Comparison of ENCODE assay signal across 8 cellular contexts in genomic region chr7:121278120-121279021, GRCh38. TPM values are rescaled to one million over a fixed set of nuclear protein-coding genes. Genes with fewer than 3 reads are reported as not detected.
DNase-seq lines count a peak whose midpoint lies in the region; ATAC-seq and TF ChIP-seq lines count a peak whose summit lies in the region.

No MANE protein-coding gene starts in this region.

- H4K20me1 ChIP-seq in HCT116 (ENCODE audit: insufficient read depth), result no peaks in the 10 kb centered on the region

- H3K4me3 Mint-ChIP-seq in activated T-helper 1 cell treated with anti-CD3 and anti-CD28 coated beads, Interleukin-12 subunit alpha, Interleukin-12 subunit beta, Interleukin-2, Interleukin-4 antibody, amounts not matched to agents 30 ng/mL and 10 ng/mL and 1 ng/mL, durations not matched to agents 14 hours and 24 hours and 36 hours, result no peak overlapping the region

- H3K4me2 ChIP-seq in HCT116 (ENCODE audit: low read length), result peak overlapping the region; percentile 72

- H3K9me2 ChIP-seq in HCT116 (ENCODE audit: insufficient read depth), result no peaks in the 10 kb centered on the region

- H3K9me3 ChIP-seq in HCT116 (ENCODE audit: control insufficient read depth in 1 of 2, insufficient read depth in 1 of 2, low read depth in 1 of 2, low read length in 2 of 2), result no peaks in the 10 kb centered on the region
- H3K9me3 ChIP-seq in vagina, result no peaks in the 10 kb centered on the region

- H3K79me2 ChIP-seq in HCT116 (ENCODE audit: insufficient read depth, low read length), result no peaks in the 10 kb centered on the region

- DNase-seq in HCT116 (ENCODE audit: low read depth, low spot score) (no peak), NCI-H748 (lab: John Stamatoyannopoulos, UW; ENCODE audit: unreplicated experiment) (peak; percentile 51), hepatic stellate cell (ENCODE audit: low spot score) (peak; percentile 24), vagina (ENCODE audit: extremely low spot score in 2 of 2) (no peak), KBM-7 (no peak), SHP77 (lab: John Stamatoyannopoulos, UW) (no peak)
- no peak for DNase-seq in activated T-helper 1 cell treated with anti-CD3 and anti-CD28 coated beads, Interleukin-12 subunit alpha, Interleukin-12 subunit beta, Interleukin-2, Interleukin-4 antibody, amounts not matched to agents 30 ng/mL and 10 ng/mL and 1 ng/mL, durations not matched to agents 14 hours and 24 hours and 36 hours (ENCODE audit: low spot score)

- peaks cover 51 to 64% of the 10 kb centered on the region in 2 experiments for H3K4me1 ChIP-seq in HCT116 (ENCODE audit: control insufficient read depth in 1 of 2, insufficient read depth in 2 of 2, low read length in 2 of 2)
- peaks cover 11% of the 10 kb centered on the region for H3K4me1 ChIP-seq in vagina

- TF ChIP-seq CTCF in HCT116 (IDR thresholded peaks at IDR 0.05 in 2 of 3, conservative IDR thresholded peaks at IDR 0.05 in 1 of 3; ENCODE audit: borderline replicate concordance in 1 of 3, insufficient read depth in 1 of 3, low read depth in 2 of 3, low read length in 2 of 3), result no peak
- TF ChIP-seq CTCF in vagina (IDR thresholded peaks at IDR 0.05), result no peak

- peaks cover 0 to 4% of the 10 kb centered on the region in 2 experiments; a peak in 1 of 4 replicates for H3K36me3 ChIP-seq in HCT116 (ENCODE audit: control insufficient read depth in 1 of 2, insufficient read depth in 2 of 2, low read length in 2 of 2)
- no peaks in the 10 kb centered on the region for H3K36me3 ChIP-seq in vagina

- TF ChIP-seq RAD21 in HCT116 (IDR thresholded peaks at IDR 0.05; ENCODE audit: low read depth), result 0 out of 2 replicates have a peak, but pooled peaks have one; percentile 9

- POLR2A ChIA-PET in HCT116 (lab: Charles Lee), result no interaction called here

- no peak overlapping the region for H3K27ac Mint-ChIP-seq in activated T-helper 1 cell treated with anti-CD3 and anti-CD28 coated beads, Interleukin-12 subunit alpha, Interleukin-12 subunit beta, Interleukin-2, Interleukin-4 antibody, amounts not matched to agents 30 ng/mL and 10 ng/mL and 1 ng/mL, durations not matched to agents 14 hours and 24 hours and 36 hours

- H3K9ac ChIP-seq in HCT116 (ENCODE audit: low read length), result peak overlapping the region; percentile 55

- no peaks in the 10 kb centered on the region for H3K36me3 Mint-ChIP-seq in activated T-helper 1 cell treated with anti-CD3 and anti-CD28 coated beads, Interleukin-12 subunit alpha, Interleukin-12 subunit beta, Interleukin-2, Interleukin-4 antibody, amounts not matched to agents 30 ng/mL and 10 ng/mL and 1 ng/mL, durations not matched to agents 14 hours and 24 hours and 36 hours (ENCODE audit: low read depth)

- H3K27me3 ChIP-seq in HCT116 (ENCODE audit: insufficient read depth, low read length) (no peaks in the 10 kb centered on the region), vagina (no peaks in the 10 kb centered on the region)

- intact Hi-C loops in HCT116 (cut with micrococcal nuclease) (no loop called here), vagina (cut with DNase I) (no loop called here)
- intact Hi-C loops in activated T-helper 1 cell treated with anti-CD3 and anti-CD28 coated beads, Interleukin-12 subunit alpha, Interleukin-12 subunit beta, Interleukin-2, Interleukin-4 antibody, amounts not matched to agents 30 ng/mL and 10 ng/mL and 1 ng/mL, durations not matched to agents 14 hours and 24 hours and 36 hours (cut with micrococcal nuclease), result loop anchor here (1.0 to 5.0 kb wide), 7 partner anchors 117 to 328 kb away; partner anchors contain the start of gene ING3

- no peak overlapping the region for H2AFZ ChIP-seq in HCT116 (ENCODE audit: low read depth, low read length, poor library complexity, severe bottlenecking)

- H3K4me1 Mint-ChIP-seq in activated T-helper 1 cell treated with anti-CD3 and anti-CD28 coated beads, Interleukin-12 subunit alpha, Interleukin-12 subunit beta, Interleukin-2, Interleukin-4 antibody, amounts not matched to agents 30 ng/mL and 10 ng/mL and 1 ng/mL, durations not matched to agents 14 hours and 24 hours and 36 hours (ENCODE audit: low read depth), result peaks cover 18% of the 10 kb centered on the region

- peak overlapping the region; percentile 81 for H3K27ac ChIP-seq in HCT116 (ENCODE audit: low read depth, low read length)
- no peak overlapping the region for H3K27ac ChIP-seq in vagina

- in situ Hi-C loops in KBM-7 (cut with MboI; ENCODE audit: low pct_unique_long_range_greater_than_20kb, low sequenced_read_pairs), result no loop called here

- no peaks in the 10 kb centered on the region for H3K9me3 Mint-ChIP-seq in activated T-helper 1 cell treated with anti-CD3 and anti-CD28 coated beads, Interleukin-12 subunit alpha, Interleukin-12 subunit beta, Interleukin-2, Interleukin-4 antibody, amounts not matched to agents 30 ng/mL and 10 ng/mL and 1 ng/mL, durations not matched to agents 14 hours and 24 hours and 36 hours

- H3K4me3 ChIP-seq in HCT116 (replicated peaks in 1 of 2; ENCODE audit: low read depth in 1 of 2, low read length in 2 of 2), result peak overlapping the region; percentile 7 to 37; a peak in 2 of 4 replicates
- no peak overlapping the region for H3K4me3 ChIP-seq in vagina

- TF ChIP-seq POLR2A in HCT116 (IDR thresholded peaks at IDR 0.05; ENCODE audit: borderline replicate concordance, extremely low read depth, insufficient read depth, insufficient read length) (no peak), vagina (IDR thresholded peaks at IDR 0.05) (no peak)

- CTCF ChIA-PET in HCT116 (lab: Charles Lee), result no interaction called here

- TSS peak; percentile 45 for BruUV-seq in HCT116 (replicated peaks; lab: Mats Ljungman, UMichigan)

- H3K27me3 Mint-ChIP-seq in activated T-helper 1 cell treated with anti-CD3 and anti-CD28 coated beads, Interleukin-12 subunit alpha, Interleukin-12 subunit beta, Interleukin-2, Interleukin-4 antibody, amounts not matched to agents 30 ng/mL and 10 ng/mL and 1 ng/mL, durations not matched to agents 14 hours and 24 hours and 36 hours (ENCODE audit: insufficient read depth), result peaks cover 8% of the 10 kb centered on the region

- RAD21 ChIA-PET in HCT116 (lab: Charles Lee; ENCODE audit: low non-redundant PET in 1 of 2, low total read pairs in 2 of 2, uncharacterized antibody in 2 of 2, unreplicated experiment in 2 of 2), result no interaction called here

- ATAC-seq in GM18517 (IDR thresholded peaks at IDR 0.05; ENCODE audit: unreplicated experiment) (peak; percentile 100), HCT116 (peak; percentile 68)

TF ChIP-seq in HCT116, 20 proteins besides CTCF, POLR2A, EP300 and RAD21 (continues in another document):
- TF ChIP-seq ZNF274 (IDR thresholded peaks at IDR 0.05; ENCODE audit: low read depth, low read length), result no peak
- no peak; the same call in 1 of the 2 replicates for TF ChIP-seq SIN3A (IDR thresholded peaks at IDR 0.05; ENCODE audit: low read depth)
- TF ChIP-seq CEBPB (IDR thresholded peaks at IDR 0.05; ENCODE audit: low read depth), result peak; percentile 61
- no peak for TF ChIP-seq EGR1 (IDR thresholded peaks at IDR 0.05; ENCODE audit: low read depth)
- no peak for TF ChIP-seq CBX3 (IDR thresholded peaks at IDR 0.05; ENCODE audit: low read depth)
- TF ChIP-seq FOSL1 (IDR thresholded peaks at IDR 0.05; ENCODE audit: low read depth), result peak; percentile 72
- TF ChIP-seq, protein P1, sequence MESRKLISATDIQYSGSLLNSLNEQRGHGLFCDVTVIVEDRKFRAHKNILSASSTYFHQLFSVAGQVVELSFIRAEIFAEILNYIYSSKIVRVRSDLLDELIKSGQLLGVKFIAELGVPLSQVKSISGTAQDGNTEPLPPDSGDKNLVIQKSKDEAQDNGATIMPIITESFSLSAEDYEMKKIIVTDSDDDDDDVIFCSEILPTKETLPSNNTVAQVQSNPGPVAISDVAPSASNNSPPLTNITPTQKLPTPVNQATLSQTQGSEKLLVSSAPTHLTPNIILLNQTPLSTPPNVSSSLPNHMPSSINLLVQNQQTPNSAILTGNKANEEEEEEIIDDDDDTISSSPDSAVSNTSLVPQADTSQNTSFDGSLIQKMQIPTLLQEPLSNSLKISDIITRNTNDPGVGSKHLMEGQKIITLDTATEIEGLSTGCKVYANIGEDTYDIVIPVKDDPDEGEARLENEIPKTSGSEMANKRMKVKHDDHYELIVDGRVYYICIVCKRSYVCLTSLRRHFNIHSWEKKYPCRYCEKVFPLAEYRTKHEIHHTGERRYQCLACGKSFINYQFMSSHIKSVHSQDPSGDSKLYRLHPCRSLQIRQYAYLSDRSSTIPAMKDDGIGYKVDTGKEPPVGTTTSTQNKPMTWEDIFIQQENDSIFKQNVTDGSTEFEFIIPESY (IDR thresholded peaks at IDR 0.05; ENCODE audit: extremely low read depth, insufficient replicate concordance, low read length), result no peak
- no peak; the same call in 1 of the 2 replicates for TF ChIP-seq POLR2AphosphoS5 (IDR thresholded peaks at IDR 0.05; ENCODE audit: low read depth, low read length)
- TF ChIP-seq ATF3 (IDR thresholded peaks at IDR 0.05), result 0 out of 2 replicates have a peak, but pooled peaks have one; percentile 7
- TF ChIP-seq ELF1 (IDR thresholded peaks at IDR 0.05; ENCODE audit: borderline replicate concordance, low read depth), result no peak
- peak; percentile 25; the same call in 1 of the 2 replicates for TF ChIP-seq SP1 (IDR thresholded peaks at IDR 0.05; ENCODE audit: low read depth)

RNA-seq across cellular contexts. Expression of gene WNT16, which starts 50.4 kb away (rescaled TPM):
- total RNA-seq in HCT116 (2021; ENCODE audit: unreplicated experiment), result 152 TPM
- polyA plus RNA-seq in HCT116 (2012), result 89.8 and 100 TPM in 2 replicates
- total RNA-seq in vagina, result 7.4 TPM
- not detected in 2 replicates for total RNA-seq in activated T-helper 1 cell treated with anti-CD3 and anti-CD28 coated beads, Interleukin-12 subunit alpha, Interleukin-12 subunit beta, Interleukin-2, Interleukin-4 antibody, amounts not matched to agents 30 ng/mL and 10 ng/mL and 1 ng/mL, durations not matched to agents 14 hours and 24 hours and 36 hours

Comparison
In these comparisons a context has a peak if more than half of its experiments do, and no peak if none do; other contexts are left out.
1. DNase-seq: peak in NCI-H748 (single experiment) and hepatic stellate cell (single experiment); none in HCT116 (single experiment), vagina (0 of 2), activated T-helper 1 cell treated with anti-CD3 and anti-CD28 coated beads, Interleukin-12 subunit alpha, Interleukin-12 subunit beta, Interleukin-2, Interleukin-4 antibody, amounts not matched to agents 30 ng/mL and 10 ng/mL and 1 ng/mL, durations not matched to agents 14 hours and 24 hours and 36 hours (single experiment), KBM-7 (single experiment) and SHP77 (0 of 2).
2. H3K4me3 ChIP-seq: peak in HCT116 (2 of 2); none in vagina (0 of 2).
3. RNA of gene WNT16, which starts 50.4 kb away (total RNA-seq): 152 TPM in HCT116 (single experiment); 7.4 TPM in vagina (single experiment) and not detected in activated T-helper 1 cell treated with anti-CD3 and anti-CD28 coated beads, Interleukin-12 subunit alpha, Interleukin-12 subunit beta, Interleukin-2, Interleukin-4 antibody, amounts not matched to agents 30 ng/mL and 10 ng/mL and 1 ng/mL, durations not matched to agents 14 hours and 24 hours and 36 hours; every median in the first group is over 10 times any median in the second.